Comparison of ENCODE assay signal across 8 cellular contexts in genomic region chr17:42680331-42680808, GRCh38. TPM values are rescaled to one million over a fixed set of nuclear protein-coding genes. Genes with fewer than 3 reads are reported as not detected.
DNase-seq lines count a peak whose midpoint lies in the region; ATAC-seq and TF ChIP-seq lines count a peak whose summit lies in the region.

No MANE protein-coding gene starts in this region.

- H3K4me3 Mint-ChIP-seq in CD4-positive, alpha-beta T cell = peak overlapping the region; percentile 76
- peak overlapping the region in 7 of 8 donors; percentile 30 to 77 (median 67) for H3K4me3 Mint-ChIP-seq in naive B cell

- CTCF ChIA-PET in CD4-positive, alpha-beta T cell (lab: Charles Lee) = interaction anchor here (0.7 to 2.8 kb wide), 3 partner anchors 10 to 102 kb away, joined by 3 to 24 read pairs (median 6); partner anchors contain the start of gene PSMC3IP

- no peak for TF ChIP-seq CTCF in CD4-positive, alpha-beta T cell (IDR thresholded peaks at IDR 0.05)

- no peak overlapping the region for H3K9ac ChIP-seq in HUES64 (ENCODE audit: low read depth, low read length)

- H3K9me3 ChIP-seq in CD4-positive, alpha-beta T cell (ENCODE audit: control insufficient read depth, low read length) = no peaks in the 10 kb centered on the region
- H3K9me3 ChIP-seq in HUES64 (ENCODE audit: insufficient read depth, low read depth, low read length) = no peaks in the 10 kb centered on the region

- no peak for DNase-seq in CD4-positive, alpha-beta T cell
- DNase-seq in cerebellar cortex (ENCODE audit: low spot score) = peak; percentile 63
- DNase-seq in naive B cell = no peak
- no peak for DNase-seq in retina
- no peak for DNase-seq in central memory CD4-positive, alpha-beta T cell

- peaks cover 33% of the 10 kb centered on the region for H3K4me1 ChIP-seq in HUES64 (ENCODE audit: insufficient read depth, low read length)

- peaks cover 60% of the 10 kb centered on the region for H3K27me3 Mint-ChIP-seq in CD4-positive, alpha-beta T cell
- H3K27me3 Mint-ChIP-seq in naive B cell = peaks cover 18 to 55% (median 38%) of the 10 kb centered on the region in 3 donors

- intact Hi-C loops in CD4-positive, alpha-beta T cell (cut with DNase I, micrococcal nuclease) = loop anchor here in 1 of 2 experiments (5.0 kb wide), 1 partner anchor 62 kb away; no protein-coding TSS in a partner anchor

- peaks cover 45% of the 10 kb centered on the region for H3K27me3 ChIP-seq in CD4-positive, alpha-beta T cell (ENCODE audit: control insufficient read depth, insufficient read depth, low read length)
- H3K27me3 ChIP-seq in HUES64 (ENCODE audit: insufficient read depth, low read length) = peaks cover 42% of the 10 kb centered on the region

- H3K36me3 ChIP-seq in HUES64 (ENCODE audit: insufficient read depth, low read length) = 0 out of 2 replicates have a peak, but pooled peaks cover 2% of the 10 kb centered on the region

- WGBS in HUES64 = 84% methylated on average over 20 of the region's 20 CpGs

- H3K27ac ChIP-seq in CD4-positive, alpha-beta T cell (ENCODE audit: low read depth, low read length) = no peak overlapping the region
- H3K27ac ChIP-seq in HUES64 (ENCODE audit: low read depth, low read length) = no peak overlapping the region

- peaks cover 64% of the 10 kb centered on the region for H3K4me1 Mint-ChIP-seq in CD4-positive, alpha-beta T cell (ENCODE audit: low read depth)
- H3K4me1 Mint-ChIP-seq in naive B cell = peaks cover 58 to 67% (median 60%) of the 10 kb centered on the region in 3 donors

- H3K4me3 ChIP-seq in HUES64 (ENCODE audit: low read length) = peak overlapping the region; percentile 66; the same call in 1 of the 2 replicates

- POLR2A ChIA-PET in CD4-positive, alpha-beta T cell (lab: Charles Lee) = interaction anchor here (0.6 to 4.3 kb wide), 6 partner anchors 10 to 570 kb away, joined by 3 to 22 read pairs (median 5); partner anchors contain the start of genes PSMC3IP, RETREG3 and TUBG1

- H3K27ac Mint-ChIP-seq in CD4-positive, alpha-beta T cell = peak overlapping the region; percentile 66
- H3K27ac Mint-ChIP-seq in naive B cell = peak overlapping the region in 2 of 6 donors; percentile 26 to 69

- H3K9me3 Mint-ChIP-seq in CD4-positive, alpha-beta T cell = no peaks in the 10 kb centered on the region
- peaks cover 0 to 2% (median 0%) of the 10 kb centered on the region in 7 donors for H3K9me3 Mint-ChIP-seq in naive B cell

- ATAC-seq in CD4-positive, alpha-beta T cell (ENCODE audit: poor library complexity) = no peak
- ATAC-seq in naive B cell (ENCODE audit: low read depth in 2 of 2) = no peak
- no peak for ATAC-seq in GM19467 (IDR thresholded peaks at IDR 0.05; ENCODE audit: unreplicated experiment)
- no peak for ATAC-seq in GM21717 (IDR thresholded peaks at IDR 0.05; ENCODE audit: unreplicated experiment)

- H3K36me3 Mint-ChIP-seq in CD4-positive, alpha-beta T cell (ENCODE audit: low read depth) = no peaks in the 10 kb centered on the region
- no peaks in the 10 kb centered on the region for H3K36me3 Mint-ChIP-seq in naive B cell

RNA-seq across cellular contexts. Expression of gene CCR10, which starts 1.3 kb away (rescaled TPM):
- 1 to 10 TPM; 1.5 to 2.4 TPM for total RNA-seq in CD4-positive, alpha-beta T cell
- polyA plus RNA-seq in HUES64 (2013, experiment 1 of 2) = 0.20 TPM
- 1.1 TPM for polyA plus RNA-seq in HUES64 (2013, experiment 2 of 2)
- 1 to 10 TPM in 1 of 6 donors, under 1 TPM in 2, not detected in 3; 0.27 to 1.8 (median 0.93) TPM for polyA plus RNA-seq in naive B cell (ENCODE audit: low read depth in 6 of 6)

RNA-seq across cellular contexts. Expression of gene CNTNAP1, which starts 2.0 kb away (rescaled TPM):
- total RNA-seq in CD4-positive, alpha-beta T cell = 1 to 10 TPM; 4.4 to 4.5 TPM
- polyA plus RNA-seq in HUES64 (2013, experiment 1 of 2) = 4.1 TPM
- 6.6 TPM for polyA plus RNA-seq in HUES64 (2013, experiment 2 of 2)
- polyA plus RNA-seq in naive B cell (ENCODE audit: low read depth in 6 of 6) = under 1 TPM in 5 of 6 donors, not detected in 1; 0.19 to 1.00 (median 0.39) TPM

RNA-seq across cellular contexts. Expression of gene PLEKHH3, which starts 3.6 kb away (rescaled TPM):
- 1 to 10 TPM in 1 of 2 experiments, under 1 TPM in 1; 0.60 to 1.1 TPM for total RNA-seq in CD4-positive, alpha-beta T cell
- 10.0 TPM for polyA plus RNA-seq in HUES64 (2013, experiment 1 of 2)
- polyA plus RNA-seq in HUES64 (2013, experiment 2 of 2) = 12.9 TPM
- not detected for polyA plus RNA-seq in naive B cell (ENCODE audit: low read depth in 6 of 6)

RNA-seq across cellular contexts. Expression of gene TUBG2, which starts 21.3 kb away (rescaled TPM):
- 1 to 10 TPM; 9.0 to 9.7 TPM for total RNA-seq in CD4-positive, alpha-beta T cell
- polyA plus RNA-seq in HUES64 (2013, experiment 1 of 2) = 8.3 TPM
- polyA plus RNA-seq in HUES64 (2013, experiment 2 of 2) = 10.7 TPM
- polyA plus RNA-seq in naive B cell (ENCODE audit: low read depth in 6 of 6) = 1 to 10 TPM in 5 of 6 donors, under 1 TPM in 1; 0.39 to 3.3 (median 1.5) TPM
